19 cellular contexts compared by ENCODE assay signal in genomic region chr2:52404866-52405265, GRCh38.
A peak's percentile ranks its signal among the peaks of the same experiment; 100 is the strongest.
DNase-seq lines count a peak whose midpoint lies in the region; ATAC-seq and TF ChIP-seq lines count a peak whose summit lies in the region.
"Had no signal": no experiment of that assay in that cellular context is flagged by ENCODE, and none has a peak within 500 bp of the region (broad histone marks: within the 10 kb centered on the region; RNA-seq: fewer than 3 reads in every experiment).

No MANE protein-coding gene starts in this region.

- H3K4me3 ChIP-seq in gastroesophageal sphincter = no peak overlapping the region

- peak; percentile 15 for DNase-seq in GM03348 (ENCODE audit: low spot score)
- peak; percentile 67 for DNase-seq in MV-4-11 (lab: John Stamatoyannopoulos, UW)
- DNase-seq in OCI-M1 (lab: John Stamatoyannopoulos, UW) = peak; percentile 50
- DNase-seq in fibroblast of peridontal ligament (ENCODE audit: extremely low read depth) = peak; percentile 70
- no peak for DNase-seq in DMS53 (lab: John Stamatoyannopoulos, UW)
- DNase-seq in G401 (ENCODE audit: low spot score) = no peak
- no peak for DNase-seq in HuH-7.5 (ENCODE audit: low spot score)
- DNase-seq: CD4-positive, CD25-positive, alpha-beta regulatory T cell; DMS79 treated with DMSO at 0.1 percent for 48 hours; GOT3; HCEC 1CT; Kasumi-1; NCI-H1092 treated with DMSO at 0.1 percent for 48 hours; NCI-H1436 treated with DMSO at 0.1 percent for 48 hours; NCI-H1930; PC-3; SHP77; SW 1271 had no signal

- ATAC-seq in gastroesophageal sphincter = no peak

- no peak overlapping the region for H3K27ac ChIP-seq in gastroesophageal sphincter

- TF ChIP-seq EP300 in gastroesophageal sphincter (IDR thresholded peaks at IDR 0.05) = no peak

- no peak for TF ChIP-seq POLR2A in gastroesophageal sphincter (IDR thresholded peaks at IDR 0.05)

- whole genome bisulfite sequencing in gastroesophageal sphincter (ENCODE audit: low coverage in 1 of 2), 2 donors = 57 to 86% methylated on average over 1 to 3 of the region's 3 CpGs

- no peaks in the 10 kb centered on the region for H3K27me3 ChIP-seq in gastroesophageal sphincter

- no peaks in the 10 kb centered on the region for H3K36me3 ChIP-seq in gastroesophageal sphincter

- no peak for TF ChIP-seq CTCF in gastroesophageal sphincter (IDR thresholded peaks at IDR 0.05)

- H3K9me3 ChIP-seq in gastroesophageal sphincter = no peaks in the 10 kb centered on the region

- no peaks in the 10 kb centered on the region for H3K4me1 ChIP-seq in gastroesophageal sphincter

- in situ Hi-C loops in G401 (cut with HindIII; ENCODE audit: low sequenced_read_pairs) = no loop called here

Comparison
In these comparisons a context has a peak if more than half of its experiments do, and no peak if none do; other contexts are left out.
1. DNase-seq: peak in GM03348 (single experiment), MV-4-11 (single experiment), OCI-M1 (single experiment) and fibroblast of peridontal ligament (single experiment); none in DMS53 (single experiment), G401 (single experiment) and HuH-7.5 (single experiment).